8 cellular contexts compared by ENCODE assay signal in the genomic region with DNA sequence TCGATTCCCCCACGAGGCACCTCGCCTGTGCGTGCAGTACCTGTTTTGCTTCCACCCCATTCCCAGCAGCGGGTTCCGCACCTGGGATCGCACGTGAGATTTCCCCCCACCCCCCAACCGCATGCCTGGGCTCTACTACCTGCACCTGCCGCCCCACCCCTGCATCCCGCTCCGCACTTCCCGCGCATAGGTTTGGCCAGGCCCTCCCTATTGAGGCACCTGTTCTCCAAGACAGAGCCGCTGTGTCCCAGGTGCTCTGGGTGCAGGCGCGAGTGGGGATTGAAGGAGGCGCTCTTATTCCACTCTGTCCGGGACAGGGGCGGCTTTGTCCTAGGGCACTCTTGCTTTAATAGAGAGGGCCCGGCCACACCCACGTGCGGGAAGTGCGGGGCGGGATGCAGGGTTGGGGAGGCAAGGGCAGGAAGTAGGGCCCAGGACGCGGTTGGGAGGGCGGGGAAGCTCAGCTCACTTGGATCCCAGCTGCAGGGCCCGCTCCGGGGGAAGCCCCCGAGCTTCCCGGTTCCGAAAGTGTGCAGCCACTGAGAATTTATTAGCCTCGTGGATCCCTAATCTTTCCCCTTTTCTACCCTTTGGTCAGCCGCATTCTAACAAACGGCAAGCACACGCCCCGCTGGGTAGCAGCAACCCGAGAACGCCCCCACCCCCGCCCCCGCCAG. TPM values are rescaled to one million over a fixed set of nuclear protein-coding genes. Genes with fewer than 3 reads are reported as not detected.
DNase-seq lines count a peak whose midpoint lies in the region; ATAC-seq, FAIRE-seq and TF ChIP-seq lines count a peak whose summit lies in the region.

No MANE protein-coding gene starts in this region.

- H3K36me3 ChIP-seq in PC-9 (ENCODE audit: low read depth): peaks cover 14% of the 10 kb centered on the region

- H3K4me2 ChIP-seq in PC-9: peak overlapping the region; percentile 82

- POLR2A ChIA-PET in PC-9 (lab: Charles Lee; ENCODE audit: unreplicated experiment): no interaction called here

- BruUV-seq in PC-9 (replicated peaks; lab: Mats Ljungman, UMichigan): TSS peak; percentile 27

- H3K9me3 ChIP-seq in PC-9 (ENCODE audit: insufficient read depth, low read depth): no peaks in the 10 kb centered on the region

- 0 out of 2 replicates have a peak, but pooled peaks cover 3% of the 10 kb centered on the region for H3F3A ChIP-seq in PC-9 (ENCODE audit: insufficient read depth, low read depth)

- peaks cover 5% of the 10 kb centered on the region; the same call in 1 of the 2 replicates for H4K20me1 ChIP-seq in PC-9 (ENCODE audit: insufficient read depth)

- H3K9me2 ChIP-seq in PC-9 (ENCODE audit: insufficient read depth): no peaks in the 10 kb centered on the region

- H2AFZ ChIP-seq in PC-9: peak overlapping the region; percentile 82

- H3K4me1 ChIP-seq in PC-9 (replicated peaks; ENCODE audit: insufficient read depth): peaks cover 21% of the 10 kb centered on the region

- TF ChIP-seq CTCF in PC-9 (conservative IDR thresholded peaks at IDR 0.05): no peak

- FAIRE-seq in urothelium cell line (lab: Jason Lieb, UNC): no peak

- peaks cover 42% of the 10 kb centered on the region for H3K79me2 ChIP-seq in PC-9 (ENCODE audit: low read depth)

- CTCF ChIA-PET in PC-9 (lab: Charles Lee): no interaction called here

- peak overlapping the region; percentile 98; the same call in 1 of the 2 replicates for H3K27ac ChIP-seq in PC-9

- intact Hi-C loops in PC-9 (cut with micrococcal nuclease; ENCODE audit: unreplicated experiment): no loop called here

- no peak for ATAC-seq in GM21526 (IDR thresholded peaks at IDR 0.05; ENCODE audit: low FRiP score, unreplicated experiment)

- H3K27me3 ChIP-seq in PC-9 (ENCODE audit: insufficient read depth, low read depth): no peaks in the 10 kb centered on the region

- peak overlapping the region; percentile 85 for H3K4me3 ChIP-seq in PC-9

- DNase-seq in activated CD8-positive, alpha-beta memory T cell treated with anti-CD3 and anti-CD28 coated beads for 24 hours: peak; percentile 60
- DNase-seq in activated CD8-positive, alpha-beta memory T cell treated with anti-CD3 and anti-CD28 coated beads, Interleukin-2, amount 50 U/mL, for 4 hours: no peak
- DNase-seq in PC-9 (peak in 1 of 2 experiments; percentile 21), dermis blood vessel endothelial cell (peak; percentile 19), mesenteric fat pad (ENCODE audit: low spot score) (peak; percentile 89), urothelium cell line (ENCODE audit: low spot score) (peak; percentile 41), germinal center (ENCODE audit: low spot score) (no peak)

RNA-seq across cellular contexts. Expression of gene MOCOS, which starts 0.7 kb away (rescaled TPM):
- 22.7 and 30.4 TPM in 2 replicates for total RNA-seq in PC-9 (2021)
- 0.34 and 0.79 TPM in 2 replicates for total RNA-seq in dermis blood vessel endothelial cell
- total RNA-seq in mesenteric fat pad: 5.8 TPM

RNA-seq across cellular contexts. Expression of gene ELP2, which starts 56.9 kb away (rescaled TPM):
- total RNA-seq in PC-9 (2021): 54.2 and 68.3 TPM in 2 replicates
- 51.5 and 69.6 TPM in 2 replicates for total RNA-seq in dermis blood vessel endothelial cell
- 71.8 TPM for total RNA-seq in mesenteric fat pad

RNA-seq across cellular contexts. Expression of gene SLC39A6, which starts 57.5 kb away (rescaled TPM):
- 14.8 and 20.3 TPM in 2 replicates for total RNA-seq in PC-9 (2021)
- 18.2 and 18.5 TPM in 2 replicates for total RNA-seq in dermis blood vessel endothelial cell
- 54.9 TPM for total RNA-seq in mesenteric fat pad

Comparison
In these comparisons a context has a peak if more than half of its experiments do, and no peak if none do; other contexts are left out.
1. DNase-seq: peak in activated CD8-positive, alpha-beta memory T cell treated with anti-CD3 and anti-CD28 coated beads for 24 hours (single experiment), dermis blood vessel endothelial cell (single experiment), mesenteric fat pad (single experiment) and urothelium cell line (single experiment); none in activated CD8-positive, alpha-beta memory T cell treated with anti-CD3 and anti-CD28 coated beads, Interleukin-2, amount 50 U/mL, for 4 hours (single experiment) and germinal center (single experiment).